ENCODE assay signal across 25 cellular contexts in the genomic region with DNA sequence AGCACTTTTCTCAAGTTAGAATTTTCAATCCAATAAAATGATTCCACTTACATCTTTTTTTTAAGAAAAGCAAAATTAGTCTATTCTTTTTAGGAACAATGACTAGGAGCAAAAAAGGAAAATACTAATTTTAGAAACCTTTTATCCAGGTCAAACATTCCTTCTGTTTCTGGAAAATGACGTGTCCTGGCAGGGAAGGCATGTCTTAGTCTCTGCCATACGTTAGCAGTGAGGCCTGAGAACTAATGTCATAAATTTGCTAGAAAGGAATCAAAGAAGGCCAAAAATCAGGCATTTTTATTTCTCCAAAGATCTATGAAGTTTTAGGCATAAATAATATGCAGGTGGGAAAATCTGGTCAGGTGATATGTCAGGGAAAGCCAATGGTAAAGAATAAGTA. TPM values are rescaled to one million over a fixed set of nuclear protein-coding genes. Genes with fewer than 3 reads are reported as not detected.
"Had no signal": no experiment of that assay in that cellular context is flagged by ENCODE, and none has a peak within 500 bp of the region (broad histone marks: within the 10 kb centered on the region; RNA-seq: fewer than 3 reads in every experiment).

No MANE protein-coding gene starts in this region.

- DNase-seq: effector CD4-positive, alpha-beta T cell; endodermal cell; erythroblast; foreskin keratinocyte; kidney; left cardiac atrium; left ventricle myocardium inferior; lower lobe of right lung; natural killer cell; ovary; sigmoid colon; stimulated activated CD4-positive, alpha-beta T cell treated with anti-CD3 and anti-CD28 coated beads, Interleukin-12 subunit alpha, Interleukin-12 subunit beta, amount 100 ng/mL, for 4 hours; stimulated activated naive CD4-positive, alpha-beta T cell treated with Interleukin-2 at 50 U/mL for 16 hours; upper lobe of right lung had no signal

- H3K36me3 Mint-ChIP-seq: mesothelial cell of epicardium, natural killer cell had no signal

- H3K4me1 Mint-ChIP-seq: endodermal cell, mesothelial cell of epicardium, neural crest cell had no signal

- H3K4me3 ChIP-seq: coronary artery, left ventricle myocardium inferior, lower lobe of right lung, ovary, right atrium auricular region, sigmoid colon, skin epidermis, suprapubic skin, tibial nerve, upper lobe of right lung, vagina had no signal

- H3K27me3 ChIP-seq: ovary, right atrium auricular region, sigmoid colon, suprapubic skin, tibial nerve, upper lobe of right lung, vagina had no signal

- H3K27ac ChIP-seq: coronary artery, foreskin keratinocyte, left ventricle myocardium inferior, lower lobe of right lung, ovary, right atrium auricular region, suprapubic skin, tibial nerve, upper lobe of right lung had no signal

- H3K9me3 Mint-ChIP-seq: endodermal cell, natural killer cell, neural crest cell had no signal

- H3K4me1 ChIP-seq: foreskin keratinocyte, left ventricle myocardium inferior, lower lobe of right lung, right atrium auricular region, tibial nerve, upper lobe of right lung had no signal

- H3K36me3 ChIP-seq: left ventricle myocardium inferior, lower lobe of right lung, ovary, right atrium auricular region, sigmoid colon, suprapubic skin, tibial nerve, upper lobe of right lung, vagina had no signal

- H3K27ac Mint-ChIP-seq: endodermal cell, memory B cell, mesothelial cell of epicardium, natural killer cell had no signal

- H3K9me3 ChIP-seq: lower lobe of right lung, ovary, right atrium auricular region, sigmoid colon, suprapubic skin, upper lobe of right lung, vagina had no signal

- H3K27me3 Mint-ChIP-seq: memory B cell had no signal

- H3K4me3 Mint-ChIP-seq: endodermal cell, memory B cell, mesothelial cell of epicardium, natural killer cell, neural crest cell had no signal

- ATAC-seq: foreskin keratinocyte, left cardiac atrium, lower lobe of right lung, natural killer cell, upper lobe of right lung had no signal

RNA-seq across cellular contexts. Expression of a gene that starts 21.2 kb away (rescaled TPM):
- total RNA-seq: dermis microvascular lymphatic vessel endothelial cell, endodermal cell, endothelial cell of umbilical vein, foreskin keratinocyte, left cardiac atrium, left ventricle myocardium inferior, neural crest cell, right atrium auricular region had no signal
- polyA plus RNA-seq: endothelial cell of umbilical vein, foreskin keratinocyte had no signal
